17 cellular contexts compared by ENCODE assay signal in genomic region chr9:69034071-69034470, GRCh38. TPM values are rescaled to one million over a fixed set of nuclear protein-coding genes. Genes with fewer than 3 reads are reported as not detected.
DNase-seq lines count a peak whose midpoint lies in the region; ATAC-seq and TF ChIP-seq lines count a peak whose summit lies in the region.
"Had no signal": no experiment of that assay in that cellular context is flagged by ENCODE, and none has a peak within 500 bp of the region (broad histone marks: within the 10 kb centered on the region; RNA-seq: fewer than 3 reads in every experiment).

No MANE protein-coding gene starts in this region.

- no peaks in the 10 kb centered on the region for H3K9me3 ChIP-seq in CD4-positive, alpha-beta memory T cell (ENCODE audit: control insufficient read depth in 1 of 2, low read length in 2 of 2)
- H3K9me3 ChIP-seq in naive thymus-derived CD4-positive, alpha-beta T cell (ENCODE audit: control insufficient read depth in 2 of 3, low read length in 3 of 3): no peaks in the 10 kb centered on the region
- H3K9me3 ChIP-seq in gastrocnemius medialis: no peaks in the 10 kb centered on the region

- ATAC-seq in activated B cell treated with CpG ODN at 0.5 μM for 24 hours (ENCODE audit: low read depth) (no peak), gastrocnemius medialis (no peak), GM21528 (IDR thresholded peaks at IDR 0.05; ENCODE audit: low FRiP score, unreplicated experiment) (no peak)
- ATAC-seq in naive thymus-derived CD4-positive, alpha-beta T cell: no peak
- ATAC-seq: GM23338 had no signal

- no peaks in the 10 kb centered on the region for H3K27me3 Mint-ChIP-seq in CD4-positive, alpha-beta memory T cell
- H3K27me3 Mint-ChIP-seq in activated B cell treated with CpG ODN at 0.5 μM for 24 hours: no peaks in the 10 kb centered on the region
- H3K27me3 Mint-ChIP-seq in naive thymus-derived CD4-positive, alpha-beta T cell: no peaks in the 10 kb centered on the region

- no peak overlapping the region for H3K4me3 ChIP-seq in CD4-positive, alpha-beta memory T cell (ENCODE audit: low read length in 2 of 2)
- no peak overlapping the region for H3K4me3 ChIP-seq in naive thymus-derived CD4-positive, alpha-beta T cell (ENCODE audit: low read length)
- no peak overlapping the region for H3K4me3 ChIP-seq in gastrocnemius medialis
- H3K4me3 ChIP-seq: GM23338 had no signal

- intact Hi-C loops in CD4-positive, alpha-beta memory T cell (cut with micrococcal nuclease): loop anchor here (10.0 kb wide), 1 partner anchor 1381 kb away; the partner anchor contains the start of gene KLF9
- intact Hi-C loops in activated B cell treated with CpG ODN at 0.5 μM for 24 hours (cut with micrococcal nuclease): loop anchor here (2.0 to 10.0 kb wide), 2 partner anchors 253 to 1221 kb away; partner anchors contain the start of gene SMC5
- intact Hi-C loops in naive thymus-derived CD4-positive, alpha-beta T cell (cut with micrococcal nuclease): loop anchor here in 1 of 2 donors (10.0 kb wide), 1 partner anchor 1221 kb away; the partner anchor contains the start of gene SMC5
- intact Hi-C loops in gastrocnemius medialis (cut with DNase I; ENCODE audit: low total_unique reads): loop anchor here (10.0 kb wide), 1 partner anchor 511 kb away; no protein-coding TSS in a partner anchor

- POLR2A ChIA-PET in CD4-positive, alpha-beta memory T cell (lab: Charles Lee; ENCODE audit: partially characterized antibody): interaction anchor here (2.7 kb wide), 1 partner anchor 14 kb away, joined by 18 read pairs; no protein-coding TSS in a partner anchor
- POLR2A ChIA-PET in activated B cell treated with CpG ODN at 0.5 μM for 24 hours (lab: Charles Lee): no interaction called here
- POLR2A ChIA-PET in naive thymus-derived CD4-positive, alpha-beta T cell (lab: Charles Lee): interaction anchor here (0.6 to 1.0 kb wide), 3 partner anchors 9 to 466 kb away, joined by 3 read pairs; no protein-coding TSS in a partner anchor

- no peaks in the 10 kb centered on the region for H3K36me3 ChIP-seq in CD4-positive, alpha-beta memory T cell (ENCODE audit: insufficient read depth, low read length)
- H3K36me3 ChIP-seq in naive thymus-derived CD4-positive, alpha-beta T cell (ENCODE audit: control insufficient read depth in 2 of 3, insufficient read depth in 3 of 3, low read length in 3 of 3): no peaks in the 10 kb centered on the region
- no peaks in the 10 kb centered on the region for H3K36me3 ChIP-seq in gastrocnemius medialis

- H3K4me3 Mint-ChIP-seq in CD4-positive, alpha-beta memory T cell: peak overlapping the region in 5 of 8 donors; percentile 12 to 71 (median 40)
- H3K4me3 Mint-ChIP-seq in activated B cell treated with CpG ODN at 0.5 μM for 24 hours: no peak overlapping the region
- peak overlapping the region in 7 of 10 donors; percentile 38 to 97 (median 75) for H3K4me3 Mint-ChIP-seq in naive thymus-derived CD4-positive, alpha-beta T cell

- peaks cover 39% of the 10 kb centered on the region for H3K4me1 ChIP-seq in CD4-positive, alpha-beta memory T cell (ENCODE audit: insufficient read depth, low read length)
- H3K4me1 ChIP-seq in naive thymus-derived CD4-positive, alpha-beta T cell (ENCODE audit: control insufficient read depth in 2 of 2, insufficient read depth in 2 of 2, low read length in 2 of 2): peaks cover 11 to 29% of the 10 kb centered on the region in 2 donors
- H3K4me1 ChIP-seq in gastrocnemius medialis: peaks cover 2 to 10% of the 10 kb centered on the region in 2 donors

- CTCF ChIA-PET in CD4-positive, alpha-beta memory T cell (lab: Charles Lee; ENCODE audit: partially characterized antibody): interaction anchor here (1.1 to 5.9 kb wide), 10 partner anchors 10 to 161 kb away, joined by 3 to 56 read pairs (median 6); no protein-coding TSS in a partner anchor
- CTCF ChIA-PET in activated B cell treated with CpG ODN at 0.5 μM for 24 hours (lab: Charles Lee): interaction anchor here (1.6 kb wide), 1 partner anchor 159 kb away, joined by 12 read pairs; no protein-coding TSS in a partner anchor
- CTCF ChIA-PET in naive thymus-derived CD4-positive, alpha-beta T cell (lab: Charles Lee): interaction anchor here (0.6 to 3.5 kb wide), 6 partner anchors 10 to 189 kb away, joined by 4 to 23 read pairs (median 6); no protein-coding TSS in a partner anchor

- DNase-seq in NCI-H345 (lab: John Stamatoyannopoulos, UW): peak; percentile 10
- no peak for DNase-seq in NCI-H345 treated with DMSO at 0.1 percent for 48 hours (lab: John Stamatoyannopoulos, UW; ENCODE audit: unreplicated experiment)
- no peak for DNase-seq in CD4-positive, alpha-beta memory T cell
- DNase-seq in activated B cell treated with CpG ODN at 0.5 μM for 24 hours: no peak
- DNase-seq in naive thymus-derived CD4-positive, alpha-beta T cell: no peak
- no peak for DNase-seq in effector CD8-positive, alpha-beta T cell (lab: John Stamatoyannopoulos, UW)
- no peak for DNase-seq in gastrocnemius medialis
- DNase-seq: C1 segment of cervical spinal cord, DND-41, GDM1, MV-4-11, NCI-H146, NCI-H2171 treated with DMSO at 0.1 percent for 48 hours, NCI-H526 treated with DMSO at 0.1 percent for 48 hours had no signal

- H3K27ac ChIP-seq in CD4-positive, alpha-beta memory T cell (ENCODE audit: low read depth, low read length): no peak overlapping the region
- H3K27ac ChIP-seq in naive thymus-derived CD4-positive, alpha-beta T cell (ENCODE audit: low read depth, low read length): no peak overlapping the region
- H3K27ac ChIP-seq in gastrocnemius medialis: no peak overlapping the region

- no peaks in the 10 kb centered on the region for H3K27me3 ChIP-seq in CD4-positive, alpha-beta memory T cell (ENCODE audit: insufficient read depth, low read length)
- H3K27me3 ChIP-seq in naive thymus-derived CD4-positive, alpha-beta T cell (ENCODE audit: control insufficient read depth in 2 of 2, insufficient read depth in 2 of 2, low read length in 2 of 2): no peaks in the 10 kb centered on the region
- no peaks in the 10 kb centered on the region for H3K27me3 ChIP-seq in gastrocnemius medialis

- peaks cover 27 to 52% (median 35%) of the 10 kb centered on the region in 4 donors for H3K4me1 Mint-ChIP-seq in CD4-positive, alpha-beta memory T cell
- H3K4me1 Mint-ChIP-seq in activated B cell treated with CpG ODN at 0.5 μM for 24 hours: peaks cover 14% of the 10 kb centered on the region
- peaks cover 27 to 78% (median 53%) of the 10 kb centered on the region in 7 donors for H3K4me1 Mint-ChIP-seq in naive thymus-derived CD4-positive, alpha-beta T cell

- TF ChIP-seq POLR2A in gastrocnemius medialis (IDR thresholded peaks at IDR 0.05): no peak

- H3K36me3 Mint-ChIP-seq in CD4-positive, alpha-beta memory T cell: peaks cover 0 to 5% of the 10 kb centered on the region in 2 donors
- peaks cover 5% of the 10 kb centered on the region for H3K36me3 Mint-ChIP-seq in activated B cell treated with CpG ODN at 0.5 μM for 24 hours (ENCODE audit: low read depth)
- peaks cover 0 to 12% (median 0%) of the 10 kb centered on the region in 5 donors for H3K36me3 Mint-ChIP-seq in naive thymus-derived CD4-positive, alpha-beta T cell

- H3K9me3 Mint-ChIP-seq in CD4-positive, alpha-beta memory T cell: peaks cover 0 to 10% (median 5%) of the 10 kb centered on the region in 8 donors
- no peaks in the 10 kb centered on the region for H3K9me3 Mint-ChIP-seq in activated B cell treated with CpG ODN at 0.5 μM for 24 hours
- H3K9me3 Mint-ChIP-seq in naive thymus-derived CD4-positive, alpha-beta T cell: peaks cover 0 to 9% (median 2%) of the 10 kb centered on the region in 11 donors

- in situ Hi-C loops in gastrocnemius medialis (cut with MboI; ENCODE audit: low sequenced_read_pairs in 4 of 4): no loop called here

- peak overlapping the region in 3 of 7 donors; percentile 1 to 75 (median 51) for H3K27ac Mint-ChIP-seq in CD4-positive, alpha-beta memory T cell
- peak overlapping the region; percentile 2 for H3K27ac Mint-ChIP-seq in activated B cell treated with CpG ODN at 0.5 μM for 24 hours
- peak overlapping the region in 3 of 9 donors; percentile 17 to 59 (median 29) for H3K27ac Mint-ChIP-seq in naive thymus-derived CD4-positive, alpha-beta T cell
- H3K27ac Mint-ChIP-seq: GM23338 had no signal

- TF ChIP-seq CTCF in activated B cell treated with CpG ODN at 0.5 μM for 24 hours (IDR thresholded peaks at IDR 0.05) (no peak), gastrocnemius medialis (IDR thresholded peaks at IDR 0.05 in 4 of 5, conservative IDR thresholded peaks at IDR 0.05 in 1 of 5) (no peak)

RNA-seq across cellular contexts. Expression of gene FXN, which starts 1.5 kb away (rescaled TPM):
- total RNA-seq in CD4-positive, alpha-beta memory T cell: 10 to 100 TPM; 14.6 to 15.9 TPM
- 10 to 100 TPM; 50.5 to 65.6 TPM for polyA plus RNA-seq in CD4-positive, alpha-beta memory T cell
- total RNA-seq in activated B cell treated with CpG ODN at 0.5 μM for 24 hours: 12.7 and 17.7 TPM in 2 replicates
- 10 to 100 TPM; 16.7 to 28.3 (median 19.1) TPM for total RNA-seq in naive thymus-derived CD4-positive, alpha-beta T cell
- 10 to 100 TPM; 56.7 to 84.7 TPM for polyA plus RNA-seq in naive thymus-derived CD4-positive, alpha-beta T cell
- 10 to 100 TPM in 2 of 4 donors, 1 to 10 TPM in 2; 5.5 to 23.4 (median 14.0) TPM for total RNA-seq in gastrocnemius medialis

RNA-seq across cellular contexts. Expression of gene PRKACG, which starts 20.2 kb away (rescaled TPM):
- not detected for total RNA-seq in CD4-positive, alpha-beta memory T cell
- polyA plus RNA-seq in CD4-positive, alpha-beta memory T cell: not detected
- not detected in 2 replicates for total RNA-seq in activated B cell treated with CpG ODN at 0.5 μM for 24 hours
- not detected for total RNA-seq in naive thymus-derived CD4-positive, alpha-beta T cell
- polyA plus RNA-seq in naive thymus-derived CD4-positive, alpha-beta T cell: not detected
- total RNA-seq in gastrocnemius medialis: not detected
- total RNA-seq: GM23338, HT-29 had no signal
- polyA plus RNA-seq: GM23338 had no signal
